ENCODE assay signal across 8 cellular contexts in the genomic region with DNA sequence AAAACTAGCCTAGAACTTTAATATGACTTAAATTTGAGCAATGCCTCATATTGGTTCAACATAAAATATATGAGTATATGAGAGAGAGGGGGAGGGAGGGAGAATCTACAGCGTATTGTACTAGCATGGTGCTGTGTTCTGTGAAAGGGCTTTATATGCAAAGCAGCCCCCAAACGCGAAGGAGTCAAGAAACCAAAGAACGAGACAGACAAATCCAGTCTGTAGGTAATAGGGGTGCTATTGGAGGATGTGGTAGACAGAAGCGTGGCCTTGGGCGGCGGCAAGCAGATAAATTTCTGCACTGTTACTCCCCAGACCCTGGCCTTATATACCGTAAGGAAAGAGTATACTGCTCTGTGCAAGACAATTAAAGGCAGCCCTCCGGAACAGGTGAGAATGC. TPM values are rescaled to one million over a fixed set of nuclear protein-coding genes. Genes with fewer than 3 reads are reported as not detected.
DNase-seq lines count a peak whose midpoint lies in the region; ATAC-seq and TF ChIP-seq lines count a peak whose summit lies in the region.

No MANE protein-coding gene starts in this region.

- DNase-seq in NCI-H82 (lab: John Stamatoyannopoulos, UW) (peak; percentile 37), NCI-H82 treated with DMSO at 0.1 percent for 48 hours (lab: John Stamatoyannopoulos, UW; ENCODE audit: unreplicated experiment) (no peak), hypothalamus (lab: John Stamatoyannopoulos, UW) (no peak), activated gamma-delta T cell treated with Interleukin-2 at 50 U/mL for 16 hours (no peak)

- no peaks in the 10 kb centered on the region for H3K27me3 ChIP-seq in liver (ENCODE audit: control insufficient read depth in 4 of 4, insufficient read depth in 4 of 4, low read length in 3 of 4)

- H3K27me3 Mint-ChIP-seq in activated naive CD8-positive, alpha-beta T cell = peaks cover 2% of the 10 kb centered on the region

- no peaks in the 10 kb centered on the region for H3K9me3 Mint-ChIP-seq in activated naive CD8-positive, alpha-beta T cell (ENCODE audit: low read depth)

- H3K4me3 ChIP-seq in liver (ENCODE audit: low read depth in 1 of 3, low read length in 3 of 3) (peak overlapping the region; percentile 70 to 95 (median 85)), urinary bladder (ENCODE audit: low read depth, low read length) (peak overlapping the region; percentile 88)

- no peaks in the 10 kb centered on the region for H3K9me3 ChIP-seq in liver (ENCODE audit: control insufficient read depth in 4 of 4, low read length in 3 of 4)

- H3K36me3 ChIP-seq in liver (ENCODE audit: control insufficient read depth in 4 of 4, insufficient read depth in 3 of 4, low read depth in 1 of 4, low read length in 3 of 4) (no peaks in the 10 kb centered on the region), urinary bladder (ENCODE audit: insufficient read depth) (no peaks in the 10 kb centered on the region)

- peak overlapping the region; percentile 72 for H3K27ac Mint-ChIP-seq in activated naive CD8-positive, alpha-beta T cell

- H3K9ac ChIP-seq in liver (ENCODE audit: low read depth in 1 of 2, low read length in 2 of 2) = peak overlapping the region; percentile 59 to 88

- TF ChIP-seq RAD21 in liver (IDR thresholded peaks at IDR 0.05) = no peak

- H3K36me3 Mint-ChIP-seq in activated naive CD8-positive, alpha-beta T cell = no peaks in the 10 kb centered on the region

- H3K4me3 Mint-ChIP-seq in activated naive CD8-positive, alpha-beta T cell = peak overlapping the region; percentile 90

- TF ChIP-seq CTCF in liver (IDR thresholded peaks at IDR 0.05; ENCODE audit: low read depth, low read length, missing input control) = no peak

- WGBS in liver = 75% methylated on average over 9 of the region's 9 CpGs
- 63% methylated on average over 9 of the region's 9 CpGs for WGBS in urinary bladder

- H3K4me1 Mint-ChIP-seq in activated naive CD8-positive, alpha-beta T cell (ENCODE audit: low read depth) = peaks cover 31% of the 10 kb centered on the region

- peak; percentile 28 for ATAC-seq in HG03095 (IDR thresholded peaks at IDR 0.05; ENCODE audit: unreplicated experiment)

- H3K27ac ChIP-seq in liver (ENCODE audit: low read depth in 1 of 2, low read length in 2 of 2) (peak overlapping the region; percentile 87 to 96), urinary bladder (ENCODE audit: low read depth) (no peak overlapping the region)

- H3K4me1 ChIP-seq in liver (ENCODE audit: control insufficient read depth in 4 of 4, insufficient read depth in 4 of 4, low read length in 3 of 4) (peaks cover 0 to 11% (median 9%) of the 10 kb centered on the region in 4 donors), urinary bladder (ENCODE audit: insufficient read depth) (no peaks in the 10 kb centered on the region)

TF ChIP-seq in liver, 16 proteins besides CTCF, POLR2A, EP300 and RAD21:
- TF ChIP-seq EGR1 (IDR thresholded peaks at IDR 0.05; ENCODE audit: low read depth in 2 of 2) (no peak), REST (IDR thresholded peaks at IDR 0.05) (no peak), HNF4G (IDR thresholded peaks at IDR 0.05) (no peak), SP1 (IDR thresholded peaks at IDR 0.05) (no peak), FOXA1 (IDR thresholded peaks at IDR 0.05) (no peak), TAF1 (conservative IDR thresholded peaks at IDR 0.05) (no peak), RXRA (IDR thresholded peaks at IDR 0.05) (no peak), GABPA (IDR thresholded peaks at IDR 0.05 in 1 of 2, conservative IDR thresholded peaks at IDR 0.05 in 1 of 2) (no peak), FOXA2 (IDR thresholded peaks at IDR 0.05) (no peak), YY1 (IDR thresholded peaks at IDR 0.05) (no peak), NR2F2 (IDR thresholded peaks at IDR 0.05) (no peak), ATF3 (IDR thresholded peaks at IDR 0.05) (no peak), JUND (IDR thresholded peaks at IDR 0.05) (no peak), ZBTB33 (IDR thresholded peaks at IDR 0.05) (no peak)
TF ChIP-seq in liver: peak in this region for 0.

RNA-seq across cellular contexts. Expression of gene ANXA5, which starts 0.8 kb away (rescaled TPM):
- total RNA-seq in liver (10 to 100 TPM; 82.5 to 91.6 TPM), urinary bladder (314 TPM)
- polyA plus RNA-seq in liver (100 to 1,000 TPM in 1 of 2 donors, 10 to 100 TPM in 1; 71.0 to 131 TPM), urinary bladder (248 TPM)
